1 cellular context compared by ENCODE assay signal in genomic region chr4:87659247-87659931, GRCh38.
TF ChIP-seq lines count a peak whose summit lies in the region.

No MANE protein-coding gene starts in this region.

TF ChIP-seq in HEK293, 187 proteins besides CTCF, POLR2A, EP300 and RAD21 (continued from another document and continues in another):
- TF ChIP-seq ZNF362 (tag by site-specific recombination; IDR thresholded peaks at IDR 0.05) (peak; percentile 98), ZNF19 (tag by site-specific recombination; IDR thresholded peaks at IDR 0.05; ENCODE audit: low read depth) (no peak), OVOL3 (tag by site-specific recombination; IDR thresholded peaks at IDR 0.05) (peak; percentile 75; the same call in 1 of the 2 replicates), ZNF768 (tag by site-specific recombination; IDR thresholded peaks at IDR 0.05) (no peak), HOXD13 (CRISPR knock-in tag; IDR thresholded peaks at IDR 0.05; ENCODE audit: borderline replicate concordance) (no peak), ZBTB11 (tag by site-specific recombination; conservative IDR thresholded peaks at IDR 0.05; ENCODE audit: low read depth) (no peak), ZNF518A (tag by site-specific recombination; conservative IDR thresholded peaks at IDR 0.05; ENCODE audit: low read depth) (peak; percentile 35; the same call in 1 of the 2 replicates), ZNF366 (tag by site-specific recombination; conservative IDR thresholded peaks at IDR 0.05) (peak; percentile 90), ZNF324 (tag by site-specific recombination; IDR thresholded peaks at IDR 0.05) (0 out of 2 replicates have a peak, but pooled peaks have one; percentile 19), ZSCAN30 (tag by site-specific recombination; IDR thresholded peaks at IDR 0.05) (peak; percentile 63; the same call in 1 of the 2 replicates), ZBTB1 (tag by site-specific recombination; IDR thresholded peaks at IDR 0.05) (0 out of 2 replicates have a peak, but pooled peaks have one; percentile 16), ZNF16 (tag by site-specific recombination; IDR thresholded peaks at IDR 0.05; ENCODE audit: low read depth) (no peak), MZF1 (tag by site-specific recombination; IDR thresholded peaks at IDR 0.05; ENCODE audit: borderline replicate concordance) (peak; percentile 37; the same call in 1 of the 2 replicates), PRDM1 (tag by site-specific recombination; IDR thresholded peaks at IDR 0.05) (0 out of 2 replicates have a peak, but pooled peaks have one; percentile 22), ZNF426 (tag by site-specific recombination; IDR thresholded peaks at IDR 0.05) (no peak), SP3 (tag by site-specific recombination; IDR thresholded peaks at IDR 0.05) (peak; percentile 23; the same call in 1 of the 2 replicates), ZNF623 (tag by site-specific recombination; IDR thresholded peaks at IDR 0.05) (0 out of 2 replicates have a peak, but pooled peaks have one; percentile 9), GLI2 (tag by site-specific recombination; IDR thresholded peaks at IDR 0.05; ENCODE audit: borderline replicate concordance, low read depth) (peak; percentile 29; the same call in 1 of the 2 replicates), TRIM28 (IDR thresholded peaks at IDR 0.05; ENCODE audit: borderline replicate concordance, low read length) (peak; percentile 87; the same call in 1 of the 2 replicates), ZNF184 (tag by site-specific recombination; IDR thresholded peaks at IDR 0.05) (peak; percentile 83), ZNF629 (tag by site-specific recombination; IDR thresholded peaks at IDR 0.05) (peak; percentile 91), ZBTB17 (tag by site-specific recombination; IDR thresholded peaks at IDR 0.05) (peak; percentile 68; the same call in 1 of the 2 replicates), ATF2 (tag by site-specific recombination; IDR thresholded peaks at IDR 0.05; ENCODE audit: low read depth) (0 out of 2 replicates have a peak, but pooled peaks have one; percentile 16), TCF7L2 (IDR thresholded peaks at IDR 0.05; ENCODE audit: borderline replicate concordance, low read depth, low read length) (peak; percentile 68), HOXA7 (CRISPR knock-in tag; IDR thresholded peaks at IDR 0.05; ENCODE audit: borderline replicate concordance) (no peak), ZNF10 (tag by site-specific recombination; IDR thresholded peaks at IDR 0.05) (peak; percentile 11; the same call in 1 of the 2 replicates), FEZF1 (tag by site-specific recombination; IDR thresholded peaks at IDR 0.05) (peak; percentile 85), RBAK (tag by site-specific recombination; IDR thresholded peaks at IDR 0.05) (no peak), ZBTB6 (tag by site-specific recombination; IDR thresholded peaks at IDR 0.05) (no peak), ZNF501 (tag by site-specific recombination; IDR thresholded peaks at IDR 0.05) (peak; percentile 47; the same call in 1 of the 2 replicates), INSM2 (tag by site-specific recombination; IDR thresholded peaks at IDR 0.05) (peak; percentile 84; the same call in 1 of the 2 replicates), ZBTB44 (tag by site-specific recombination; IDR thresholded peaks at IDR 0.05) (peak; percentile 58; the same call in 1 of the 2 replicates), ZNF155 (tag by site-specific recombination; IDR thresholded peaks at IDR 0.05) (no peak), ZNF660 (tag by site-specific recombination; IDR thresholded peaks at IDR 0.05) (no peak), TSHZ1 (tag by site-specific recombination; IDR thresholded peaks at IDR 0.05; ENCODE audit: borderline replicate concordance) (peak; percentile 84; the same call in 1 of the 2 replicates), ZNF311 (tag by site-specific recombination; IDR thresholded peaks at IDR 0.05; ENCODE audit: borderline replicate concordance) (no peak), ZNF2 (tag by site-specific recombination; IDR thresholded peaks at IDR 0.05) (no peak), IKZF3 (tag by site-specific recombination; IDR thresholded peaks at IDR 0.05) (0 out of 2 replicates have a peak, but pooled peaks have one; percentile 35)
